ENCODE assay signal across 20 cellular contexts in the genomic region with DNA sequence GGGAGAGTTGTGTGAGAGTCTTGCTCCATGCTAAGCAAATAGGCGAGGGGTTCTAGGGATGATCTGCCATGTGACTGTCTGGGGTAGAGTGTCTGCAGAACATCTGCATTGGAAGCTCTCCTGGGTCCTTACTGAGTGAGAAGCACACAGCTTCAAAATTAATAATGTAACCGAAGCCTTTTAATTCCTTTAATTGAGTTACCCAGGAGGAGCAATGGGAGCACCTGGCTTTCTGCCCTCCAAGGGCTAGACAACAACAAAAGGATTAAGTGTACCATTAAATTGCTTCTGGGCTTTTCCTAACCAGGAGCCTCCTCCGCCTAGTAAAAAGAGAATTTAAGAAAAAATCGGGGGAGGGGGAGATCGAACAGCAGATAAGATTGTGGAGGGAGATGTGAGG.
"Had no signal": no experiment of that assay in that cellular context is flagged by ENCODE, and none has a peak within 500 bp of the region (broad histone marks: within the 10 kb centered on the region; RNA-seq: fewer than 3 reads in every experiment).

No MANE protein-coding gene starts in this region.

- H3K4me1 Mint-ChIP-seq: activated CD4-positive, alpha-beta T cell treated with anti-CD3 and anti-CD28 coated beads for 36 hours had no signal

- H3K4me1 ChIP-seq: body of pancreas, spleen, uterus had no signal

- ATAC-seq: activated CD4-positive, alpha-beta T cell treated with anti-CD3 and anti-CD28 coated beads for 36 hours; activated T-cell treated with anti-CD3 and anti-CD28 coated beads, Interleukin-2, amount 50 U/mL, for 72 hours; body of pancreas; mucosa of descending colon had no signal

- DNase-seq: activated CD4-positive, alpha-beta T cell treated with anti-CD3 and anti-CD28 coated beads for 36 hours; activated CD4-positive, CD25-positive, alpha-beta regulatory T cell; activated naive CD4-positive, alpha-beta T cell; activated T-cell treated with anti-CD3 and anti-CD28 coated beads for 4 hours; activated T-cell treated with anti-CD3 and anti-CD28 coated beads, Interleukin-2, amount 50 U/mL, for 72 hours; aorta; body of pancreas; dorsolateral prefrontal cortex; effector memory CD4-positive, alpha-beta T cell; glutamatergic neuron; mucosa of descending colon; posterior cingulate gyrus; spleen; stimulated activated naive CD4-positive, alpha-beta T cell treated with Interleukin-2 at 50 U/mL for 16 hours; uterus had no signal

- H3K4me3 Mint-ChIP-seq: activated CD4-positive, alpha-beta T cell treated with anti-CD3 and anti-CD28 coated beads for 36 hours; activated naive CD8-positive, alpha-beta T cell; activated T-cell treated with anti-CD3 and anti-CD28 coated beads, Interleukin-2, amount 50 U/mL, for 72 hours; natural killer cell treated with Interleukin-12 subunit alpha and Interleukin-12 subunit beta and Interleukin-15 and Interleukin-18, amount 100 ng/mL, for 72 hours; type B pancreatic cell had no signal

- H3K9me3 Mint-ChIP-seq: activated T-cell treated with anti-CD3 and anti-CD28 coated beads, Interleukin-2, amount 50 U/mL, for 72 hours; natural killer cell treated with Interleukin-12 subunit alpha and Interleukin-12 subunit beta and Interleukin-15 and Interleukin-18, amount 100 ng/mL, for 72 hours had no signal

- H3K4me3 ChIP-seq: body of pancreas, dorsolateral prefrontal cortex, hepatocyte, mucosa of descending colon, spleen, thoracic aorta, uterus had no signal

- H3K9me3 ChIP-seq: body of pancreas, mucosa of descending colon, thoracic aorta, uterus had no signal

- H3K27me3 Mint-ChIP-seq: type B pancreatic cell had no signal

- H3K27ac Mint-ChIP-seq: activated CD4-positive, alpha-beta T cell treated with anti-CD3 and anti-CD28 coated beads for 36 hours; activated naive CD8-positive, alpha-beta T cell; activated T-cell treated with anti-CD3 and anti-CD28 coated beads, Interleukin-2, amount 50 U/mL, for 72 hours; natural killer cell treated with Interleukin-12 subunit alpha and Interleukin-12 subunit beta and Interleukin-15 and Interleukin-18, amount 100 ng/mL, for 72 hours; type B pancreatic cell had no signal

- H3K36me3 Mint-ChIP-seq: activated naive CD8-positive, alpha-beta T cell; natural killer cell treated with Interleukin-12 subunit alpha and Interleukin-12 subunit beta and Interleukin-15 and Interleukin-18, amount 100 ng/mL, for 72 hours; type B pancreatic cell had no signal

- H3K36me3 ChIP-seq: spleen, thoracic aorta, uterus had no signal

- H2AFZ ChIP-seq: hepatocyte had no signal

- H3K27ac ChIP-seq: body of pancreas, dorsolateral prefrontal cortex, hepatocyte, spleen, thoracic aorta, uterus had no signal

- H3K79me2 ChIP-seq: hepatocyte had no signal

- H3K4me2 ChIP-seq: hepatocyte had no signal

- H3K27me3 ChIP-seq: body of pancreas, hepatocyte, uterus had no signal
